In the genomic region with DNA sequence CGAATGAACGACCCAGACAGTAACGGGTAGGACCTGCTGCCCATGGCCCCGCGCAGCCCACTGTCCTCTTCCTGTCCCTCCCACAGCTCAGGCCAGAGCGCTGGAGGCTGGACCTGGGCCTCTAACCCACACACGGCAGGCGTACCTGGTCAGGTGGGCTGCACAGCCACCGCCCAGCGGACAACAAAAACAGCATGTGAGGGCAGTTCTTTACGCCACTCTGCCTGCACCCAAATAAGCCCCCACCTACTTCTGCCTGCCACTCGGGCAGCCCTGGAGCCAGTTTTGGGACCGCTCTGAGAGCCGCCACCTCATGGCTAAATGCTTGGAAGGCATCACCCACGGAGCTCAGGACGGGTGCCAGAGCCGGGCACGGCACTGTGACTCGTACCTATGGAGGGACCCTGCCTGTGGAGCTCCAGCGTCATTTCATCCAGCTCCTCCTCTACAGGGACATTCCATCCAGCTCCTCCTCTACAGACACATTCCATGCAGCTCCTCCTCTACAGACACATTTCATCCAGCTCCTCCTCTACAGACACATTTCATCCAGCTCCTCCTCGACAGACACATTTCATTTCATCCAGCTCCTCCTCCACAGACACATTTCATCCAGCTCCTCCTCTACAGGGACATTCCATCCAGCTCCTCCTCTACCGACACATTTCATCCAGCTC, we compare ENCODE assay signal across 12 cellular contexts. TPM values are rescaled to one million over a fixed set of nuclear protein-coding genes. Genes with fewer than 3 reads are reported as not detected.
DNase-seq lines count a peak whose midpoint lies in the region; ATAC-seq and TF ChIP-seq lines count a peak whose summit lies in the region.
"Had no signal": no experiment of that assay in that cellular context is flagged by ENCODE, and none has a peak within 500 bp of the region (broad histone marks: within the 10 kb centered on the region; RNA-seq: fewer than 3 reads in every experiment).

No MANE protein-coding gene starts in this region.

- no peaks in the 10 kb centered on the region for H3K27me3 ChIP-seq in left lung
- H3K27me3 ChIP-seq: brain microvascular endothelial cell had no signal

- no peaks in the 10 kb centered on the region for H3K9me3 Mint-ChIP-seq in activated B cell treated with CpG ODN at 0.5 μM for 24 hours

- ATAC-seq in activated B cell treated with CpG ODN at 0.5 μM for 24 hours (ENCODE audit: low read depth) (no peak), left lung (no peak), HG03571 (IDR thresholded peaks at IDR 0.05; ENCODE audit: unreplicated experiment) (no peak)

- peaks cover 0 to 70% of the 10 kb centered on the region in 2 donors for H3K36me3 ChIP-seq in left lung

- no peak for TF ChIP-seq CTCF in activated B cell treated with CpG ODN at 0.5 μM for 24 hours (IDR thresholded peaks at IDR 0.05)
- no peak for TF ChIP-seq CTCF in left lung (IDR thresholded peaks at IDR 0.05)

- H3K36me3 Mint-ChIP-seq in activated B cell treated with CpG ODN at 0.5 μM for 24 hours (ENCODE audit: low read depth) = peaks cover 71% of the 10 kb centered on the region

- H3K27me3 Mint-ChIP-seq in activated B cell treated with CpG ODN at 0.5 μM for 24 hours = no peaks in the 10 kb centered on the region

- no peak overlapping the region for H3K4me3 ChIP-seq in left lung
- H3K4me3 ChIP-seq: lung had no signal

- no peak overlapping the region for H3K4me3 Mint-ChIP-seq in activated B cell treated with CpG ODN at 0.5 μM for 24 hours

- H3K9me3 ChIP-seq in left lung = no peaks in the 10 kb centered on the region

- no peaks in the 10 kb centered on the region for H3K4me1 ChIP-seq in left lung

- intact Hi-C loops in activated B cell treated with CpG ODN at 0.5 μM for 24 hours (cut with micrococcal nuclease) = no loop called here
- intact Hi-C loops in left lung (cut with DNase I) = no loop called here

- no peak overlapping the region for H3K27ac ChIP-seq in left lung

- no peak overlapping the region for H3K27ac Mint-ChIP-seq in activated B cell treated with CpG ODN at 0.5 μM for 24 hours

- H3K4me1 Mint-ChIP-seq in activated B cell treated with CpG ODN at 0.5 μM for 24 hours = no peaks in the 10 kb centered on the region

- POLR2A ChIA-PET in activated B cell treated with CpG ODN at 0.5 μM for 24 hours (lab: Charles Lee) = no interaction called here

- peak; percentile 86 for DNase-seq in A172 (ENCODE audit: low spot score)
- DNase-seq in EL = peak; percentile 92
- peak; percentile 10 for DNase-seq in activated B cell treated with CpG ODN at 0.5 μM for 24 hours
- peak; percentile 30 to 67 for DNase-seq in left lung
- no peak for DNase-seq in NCI-H2171 (lab: John Stamatoyannopoulos, UW)
- DNase-seq in OCI-M2 (lab: John Stamatoyannopoulos, UW; ENCODE audit: unreplicated experiment) = no peak
- no peak for DNase-seq in T1000 (lab: John Stamatoyannopoulos, UW)
- DNase-seq: activated CD4-positive, alpha-beta T cell treated with anti-CD3 and anti-CD28 coated beads, Interleukin-2, amount 50 U/mL, for 1 hour; brain microvascular endothelial cell had no signal

- CTCF ChIA-PET in activated B cell treated with CpG ODN at 0.5 μM for 24 hours (lab: Charles Lee) = no interaction called here

RNA-seq across cellular contexts. Expression of gene CLPTM1L, which starts 18.9 kb away (rescaled TPM):
- total RNA-seq in A172 (2014; rRNA removed; shearing (Covaris generic)) = 271 and 287 TPM in 2 replicates
- total RNA-seq in activated B cell treated with CpG ODN at 0.5 μM for 24 hours (87.5 and 100 TPM in 2 replicates), left lung (100 to 1,000 TPM; 169 to 171 TPM)

RNA-seq across cellular contexts. Expression of gene TERT, which starts 31.1 kb away (rescaled TPM):
- 0.95 and 5.2 TPM in 2 replicates for total RNA-seq in A172 (2014; rRNA removed; shearing (Covaris generic))
- total RNA-seq in activated B cell treated with CpG ODN at 0.5 μM for 24 hours = 0.22 and 0.35 TPM in 2 replicates
- total RNA-seq in left lung = under 1 TPM; 0.09 to 0.13 TPM
- total RNA-seq: frontal cortex, lung had no signal

Comparison
In these comparisons a context has a peak if more than half of its experiments do, and no peak if none do; other contexts are left out.
1. DNase-seq: peak in A172 (single experiment), EL (single experiment), activated B cell treated with CpG ODN at 0.5 μM for 24 hours (single experiment) and left lung (2 of 2); none in NCI-H2171 (single experiment), OCI-M2 (single experiment) and T1000 (single experiment).